ENCODE assay signal across 9 cellular contexts in genomic region chr19:1410136-1410786, GRCh38. TPM values are rescaled to one million over a fixed set of nuclear protein-coding genes. Genes with fewer than 3 reads are reported as not detected.
DNase-seq lines count a peak whose midpoint lies in the region; ATAC-seq and TF ChIP-seq lines count a peak whose summit lies in the region.
"Had no signal": no experiment of that assay in that cellular context is flagged by ENCODE, and none has a peak within 500 bp of the region (broad histone marks: within the 10 kb centered on the region; RNA-seq: fewer than 3 reads in every experiment).

No MANE protein-coding gene starts in this region.

- peak overlapping the region; percentile 96 for H3K4me2 ChIP-seq in skeletal muscle satellite cell (ENCODE audit: low read length)

- H3K36me3 ChIP-seq in GM06990 (ENCODE audit: control insufficient read depth, insufficient read depth, low read length) = peaks cover 10% of the 10 kb centered on the region
- peaks cover 19% of the 10 kb centered on the region for H3K36me3 ChIP-seq in endodermal cell (ENCODE audit: control insufficient read depth, insufficient read depth, low read length)
- peaks cover 25% of the 10 kb centered on the region for H3K36me3 ChIP-seq in skeletal muscle satellite cell (ENCODE audit: insufficient read depth, low read length)

- ATAC-seq in HG02884 (IDR thresholded peaks at IDR 0.05; ENCODE audit: unreplicated experiment) = no peak
- ATAC-seq: left lung had no signal

- POLR2A ChIA-PET in RWPE1 (lab: Yijun Ruan, JAX; ENCODE audit: low non-redundant PET) = no interaction called here

- 96% methylated on average over 16 to 23 of the region's 23 CpGs for WGBS in endodermal cell (ENCODE audit: insufficient coverage in 1 of 2, insufficient read length in 1 of 2), 2 experiments

- no peak for DNase-seq in GM06990 (ENCODE audit: extremely low read depth, insufficient read length)
- no peak for DNase-seq in RWPE1 (ENCODE audit: low spot score)
- DNase-seq in endodermal cell = no peak
- DNase-seq in erythroblast (lab: John Stamatoyannopoulos, UW) = no peak
- no peak for DNase-seq in NCI-H2171 (lab: John Stamatoyannopoulos, UW)
- DNase-seq: GOT3 had no signal

- no peak for TF ChIP-seq POLR2A in erythroblast (IDR thresholded peaks at IDR 0.05; ENCODE audit: low read length)

- H3K27ac Mint-ChIP-seq in endodermal cell = peak overlapping the region; percentile 74

- H3K27me3 ChIP-seq in GM06990 (replicated peaks; ENCODE audit: control insufficient read depth, insufficient read depth, low read length) (no peaks in the 10 kb centered on the region), endodermal cell (ENCODE audit: control insufficient read depth, insufficient read depth, low read length, poor library complexity, severe bottlenecking) (no peaks in the 10 kb centered on the region), skeletal muscle satellite cell (ENCODE audit: control insufficient read depth, insufficient read depth, low read length) (no peaks in the 10 kb centered on the region)
- H3K27me3 ChIP-seq: left lung had no signal

- peak overlapping the region; percentile 84; the same call in 1 of the 2 replicates for H3K4me3 ChIP-seq in GM06990 (replicated peaks; ENCODE audit: low read depth, low read length)
- no peak overlapping the region for H3K4me3 ChIP-seq in endodermal cell (ENCODE audit: low read length)
- peak overlapping the region; percentile 95 for H3K4me3 ChIP-seq in skeletal muscle satellite cell (ENCODE audit: low read length)

- H3K4me1 ChIP-seq in endodermal cell (ENCODE audit: control insufficient read depth, insufficient read depth, low read length) (peaks cover 7% of the 10 kb centered on the region), skeletal muscle satellite cell (ENCODE audit: control insufficient read depth, insufficient read depth, low read length) (peaks cover 46% of the 10 kb centered on the region)

- H3K9ac ChIP-seq in endodermal cell (ENCODE audit: extremely low read depth, low read length, poor library complexity, severe bottlenecking) (no peak overlapping the region), skeletal muscle satellite cell (ENCODE audit: low read depth, low read length) (peak overlapping the region; percentile 100)

- H3K27ac ChIP-seq in RWPE1 (peak overlapping the region; percentile 96), endodermal cell (ENCODE audit: low read depth, low read length) (no peak overlapping the region)

- no peaks in the 10 kb centered on the region for H3K27me3 Mint-ChIP-seq in endodermal cell (ENCODE audit: insufficient read depth)

- no peak for TF ChIP-seq CTCF in GM06990 (IDR thresholded peaks at IDR 0.05; ENCODE audit: insufficient read depth, low read length, poor library complexity, severe bottlenecking)
- no peak for TF ChIP-seq CTCF in RWPE1 (conservative IDR thresholded peaks at IDR 0.05; ENCODE audit: low read depth)
- no peak for TF ChIP-seq CTCF in endodermal cell (conservative IDR thresholded peaks at IDR 0.05)

- peaks cover 24% of the 10 kb centered on the region for H3K36me3 Mint-ChIP-seq in endodermal cell (ENCODE audit: low read depth)

- CTCF ChIA-PET in RWPE1 (lab: Yijun Ruan, JAX) = no interaction called here

- H3K9me3 ChIP-seq in endodermal cell (ENCODE audit: control insufficient read depth, low read length) (no peaks in the 10 kb centered on the region), skeletal muscle satellite cell (replicated peaks; ENCODE audit: low read length) (no peaks in the 10 kb centered on the region)
- H3K9me3 ChIP-seq: left lung had no signal

- H3K4me1 Mint-ChIP-seq in endodermal cell = peaks cover 28% of the 10 kb centered on the region

- H3K4me3 Mint-ChIP-seq in endodermal cell = peak overlapping the region; percentile 89

- no peaks in the 10 kb centered on the region for H3K9me3 Mint-ChIP-seq in endodermal cell

RNA-seq across cellular contexts. Expression of gene DAZAP1, which starts 2.9 kb away (rescaled TPM):
- total RNA-seq in endodermal cell = 100 to 1,000 TPM; 154 to 179 TPM
- polyA plus RNA-seq in endodermal cell (2013, experiment 1 of 2) = 94.3 TPM
- polyA plus RNA-seq in endodermal cell (2013, experiment 2 of 2) = 85.7 TPM
- 54.8 and 58.5 TPM in 2 replicates for total RNA-seq in skeletal muscle satellite cell (2012; rRNA removed)

RNA-seq across cellular contexts. Expression of gene GAMT, which starts 8.9 kb away (rescaled TPM):
- total RNA-seq in endodermal cell = 10 to 100 TPM; 38.4 to 49.6 TPM
- polyA plus RNA-seq in endodermal cell (2013, experiment 1 of 2) = 35.0 TPM
- polyA plus RNA-seq in endodermal cell (2013, experiment 2 of 2) = 29.8 TPM
- 25.6 and 31.5 TPM in 2 replicates for total RNA-seq in skeletal muscle satellite cell (2012; rRNA removed)

RNA-seq across cellular contexts. Expression of gene NDUFS7, which starts 26.6 kb away (rescaled TPM):
- total RNA-seq in endodermal cell = 10 to 100 TPM; 57.0 to 62.5 TPM
- 87.8 TPM for polyA plus RNA-seq in endodermal cell (2013, experiment 1 of 2)
- 64.6 TPM for polyA plus RNA-seq in endodermal cell (2013, experiment 2 of 2)
- total RNA-seq in skeletal muscle satellite cell (2012; rRNA removed) = 69.0 and 71.4 TPM in 2 replicates

RNA-seq across cellular contexts. Expression of gene RPS15, which starts 27.9 kb away (rescaled TPM):
- total RNA-seq in endodermal cell = 1,000 to 10,000 TPM; 1,298 to 1,321 TPM
- 2,005 TPM for polyA plus RNA-seq in endodermal cell (2013, experiment 1 of 2)
- 1,939 TPM for polyA plus RNA-seq in endodermal cell (2013, experiment 2 of 2)
- total RNA-seq in skeletal muscle satellite cell (2012; rRNA removed) = 803 and 928 TPM in 2 replicates

RNA-seq across cellular contexts. Expression of gene APC2, which starts 39.7 kb away (rescaled TPM):
- under 1 TPM; 0.38 to 0.57 TPM for total RNA-seq in endodermal cell
- 23.2 TPM for polyA plus RNA-seq in endodermal cell (2013, experiment 1 of 2)
- 22.1 TPM for polyA plus RNA-seq in endodermal cell (2013, experiment 2 of 2)
- under 0.01 and 0.51 TPM in 2 replicates for total RNA-seq in skeletal muscle satellite cell (2012; rRNA removed)
